8 cellular contexts compared by ENCODE assay signal in genomic region chr10:61943699-61944444, GRCh38. TPM values are rescaled to one million over a fixed set of nuclear protein-coding genes. Genes with fewer than 3 reads are reported as not detected.
A peak's percentile ranks its signal among the peaks of the same experiment; 100 is the strongest.
DNase-seq lines count a peak whose midpoint lies in the region; ATAC-seq, FAIRE-seq and TF ChIP-seq lines count a peak whose summit lies in the region.

No MANE protein-coding gene starts in this region.

- H3K4me1 Mint-ChIP-seq in IgD-negative memory B cell (peaks cover 32 to 50% (median 36%) of the 10 kb centered on the region in 3 donors), type B pancreatic cell (ENCODE audit: unreplicated experiment) (peaks cover 24% of the 10 kb centered on the region)

- POLR2A ChIA-PET in GM12878 (lab: Charles Lee), result interaction anchor here (0.6 to 2.1 kb wide), 4 partner anchors 20 to 1585 kb away, joined by 4 to 7 read pairs (median 6); no protein-coding TSS in a partner anchor

- no peak overlapping the region for H2AFZ ChIP-seq in GM12878 (ENCODE audit: control insufficient read depth, low read depth, low read length)

- H3K27ac ChIP-seq in C4-2B (no peak overlapping the region), GM12878 (ENCODE audit: control insufficient read depth, insufficient read depth) (peak overlapping the region; percentile 97)

- peak in 1 of 2 experiments; percentile 63; a peak in 1 of 4 replicates for TF ChIP-seq EP300 in GM12878 (IDR thresholded peaks at IDR 0.05; ENCODE audit: borderline replicate concordance in 1 of 2, control insufficient read depth in 1 of 2, low read depth in 2 of 2, low read length in 2 of 2)

- H3K79me2 ChIP-seq in GM12878 (ENCODE audit: control insufficient read depth, insufficient read depth, low read length), result peaks cover 45% of the 10 kb centered on the region

- no peaks in the 10 kb centered on the region; the same call in 1 of the 3 replicates for H3K9me3 ChIP-seq in GM12878 (replicated peaks; ENCODE audit: control insufficient read depth, insufficient read depth, low read length)

- TF ChIP-seq CTCF in C4-2B (conservative IDR thresholded peaks at IDR 0.05) (peak; percentile 36; the same call in 1 of the 2 replicates), GM12878 (IDR thresholded peaks at IDR 0.05 in 2 of 3, conservative IDR thresholded peaks at IDR 0.05 in 1 of 3; ENCODE audit: control insufficient read depth in 2 of 3, extremely low read depth in 1 of 3, insufficient read depth in 1 of 3, low read depth in 3 of 3, low read length in 3 of 3) (peak in 1 of 3 experiments; percentile 11; a peak in 1 of 6 replicates), type B pancreatic cell (conservative IDR thresholded peaks at IDR 0.05) (peak; percentile 26)

- BruUV-seq in GM12878 (replicated peaks; lab: Mats Ljungman, UMichigan), result TSS peak; percentile 1

- TF ChIP-seq RAD21 in GM12878 (IDR thresholded peaks at IDR 0.05; ENCODE audit: insufficient read depth, low read depth, low read length), result peak; percentile 42; the same call in 1 of the 2 replicates

- RAD21 ChIA-PET in GM12878 (lab: Charles Lee; ENCODE audit: unreplicated experiment), result interaction anchor here (1.3 to 9.0 kb wide), 4 partner anchors 19 to 45 kb away, joined by 3 to 68 read pairs (median 12); partner anchors contain the start of gene ARID5B

- TF ChIP-seq POLR2A in GM12878 (IDR thresholded peaks at IDR 0.05; ENCODE audit: low read depth, low read length), result no peak

- H3K4me3 Mint-ChIP-seq in IgD-negative memory B cell (peak overlapping the region; percentile 60 to 91 (median 74)), type B pancreatic cell (peak overlapping the region; percentile 65)

- no peaks in the 10 kb centered on the region for H3K27me3 ChIP-seq in GM12878 (replicated peaks in 1 of 2; ENCODE audit: control insufficient read depth in 2 of 2, insufficient read depth in 2 of 2, low read length in 1 of 2)

- intact Hi-C loops in GM12878 (cut with micrococcal nuclease; ENCODE audit: unreplicated experiment) (loop anchor here (1.0 to 5.0 kb wide), 5 partner anchors 15 to 301 kb away; no protein-coding TSS in a partner anchor), left colon (cut with DNase I, micrococcal nuclease) (no loop called here), posterior cingulate gyrus (cut with DNase I) (no loop called here)

- in situ Hi-C loops in GM12878 (cut with MboI), result loop anchor here (5.0 kb wide), 1 partner anchor 42 kb away; the partner anchor contains the start of gene ARID5B

- no peaks in the 10 kb centered on the region for H4K20me1 ChIP-seq in GM12878 (ENCODE audit: control insufficient read depth, insufficient read depth)

- 0 out of 2 replicates have a peak overlapping the region, but pooled peaks have one; percentile 53 for H3K4me3 ChIP-seq in GM12878

- peaks cover 51% of the 10 kb centered on the region for H3K4me1 ChIP-seq in GM12878 (ENCODE audit: control insufficient read depth, insufficient read depth, low read length)

- ATAC-seq in GM19463 (IDR thresholded peaks at IDR 0.05; ENCODE audit: unreplicated experiment) (peak; percentile 37), GM12878 (peak; percentile 73), left colon (peak; percentile 58)

- H3K27me3 Mint-ChIP-seq in IgD-negative memory B cell (no peaks in the 10 kb centered on the region), type B pancreatic cell (no peaks in the 10 kb centered on the region)

- CTCF ChIA-PET in GM12878 (lab: Yijun Ruan, JAX), result interaction anchor here (0.6 to 2.9 kb wide), 8 partner anchors 12 to 47 kb away, joined by 3 to 9 read pairs (median 3); partner anchors contain the start of gene ARID5B

- peak overlapping the region; percentile 90 for H3K4me2 ChIP-seq in GM12878 (ENCODE audit: control insufficient read depth, insufficient read depth)

- peaks cover 8% of the 10 kb centered on the region for H3K36me3 Mint-ChIP-seq in IgD-negative memory B cell
- peaks cover 20% of the 10 kb centered on the region for H3K36me3 Mint-ChIP-seq in type B pancreatic cell

- SMC1A ChIA-PET in GM12878 (lab: Charles Lee; ENCODE audit: uncharacterized antibody, unreplicated experiment), result interaction anchor here (0.7 to 3.9 kb wide), 17 partner anchors 9 to 96 kb away, joined by 3 to 31 read pairs (median 5); partner anchors contain the start of gene ARID5B

- DNase-seq in GM12878 (ENCODE audit: low read depth, low spot score) (no peak), left colon (no peak), type B pancreatic cell (ENCODE audit: extremely low spot score, unreplicated experiment) (no peak), NOMO-1 (lab: John Stamatoyannopoulos, UW; ENCODE audit: unreplicated experiment in 2 of 2) (no peak), posterior cingulate gyrus (no peak)

- peaks cover 0 to 34% of the 10 kb centered on the region in 2 experiments; a peak in 1 of 4 replicates for H3K36me3 ChIP-seq in GM12878 (ENCODE audit: control insufficient read depth in 2 of 2, insufficient read depth in 2 of 2, low read length in 1 of 2)

- no peaks in the 10 kb centered on the region for H3K9me3 Mint-ChIP-seq in IgD-negative memory B cell
- no peaks in the 10 kb centered on the region for H3K9me3 Mint-ChIP-seq in type B pancreatic cell

- H3K27ac Mint-ChIP-seq in IgD-negative memory B cell, result peak overlapping the region; percentile 76 to 97 (median 95)
- peak overlapping the region; percentile 94 for H3K27ac Mint-ChIP-seq in type B pancreatic cell

- H3K9ac ChIP-seq in GM12878 (ENCODE audit: control insufficient read depth, insufficient read depth, low read length), result peak overlapping the region; percentile 66

- FAIRE-seq in GM12878 (lab: Jason Lieb, UNC), result no peak

TF ChIP-seq in GM12878, 131 proteins besides CTCF, POLR2A, EP300 and RAD21 (continues in another document):
- TF ChIP-seq ZNF24 (IDR thresholded peaks at IDR 0.05), result peak; percentile 77; the same call in 1 of the 2 replicates
- TF ChIP-seq USF1 (IDR thresholded peaks at IDR 0.05; ENCODE audit: borderline replicate concordance, extremely low read length, insufficient read depth, low read depth, low read length), result no peak
- peak; percentile 84 for TF ChIP-seq ATF2 (IDR thresholded peaks at IDR 0.05; ENCODE audit: low read length)
- TF ChIP-seq TAF1 (IDR thresholded peaks at IDR 0.05; ENCODE audit: borderline replicate concordance, low read depth, low read length), result no peak
- no peak for TF ChIP-seq PAX8 (IDR thresholded peaks at IDR 0.05)
- peak; percentile 78; the same call in 1 of the 2 replicates for TF ChIP-seq STAT3 (IDR thresholded peaks at IDR 0.05; ENCODE audit: low read depth, low read length)
- TF ChIP-seq RELB (IDR thresholded peaks at IDR 0.05; ENCODE audit: low read depth), result 0 out of 2 replicates have a peak, but pooled peaks have one; percentile 7
- peak; percentile 31; the same call in 1 of the 2 replicates for TF ChIP-seq BCL11A (IDR thresholded peaks at IDR 0.05; ENCODE audit: low read depth, low read length)
- TF ChIP-seq SPI1 (IDR thresholded peaks at IDR 0.05; ENCODE audit: borderline replicate concordance, insufficient read depth, low read depth, low read length), result peak; percentile 17; the same call in 1 of the 2 replicates

RNA-seq across cellular contexts. Expression of gene ARID5B, which starts 42.4 kb away (rescaled TPM):
- 154 TPM for polyA plus RNA-seq in IgD-negative memory B cell
- total RNA-seq in GM12878 (2013; cell fraction: nucleolus; rRNA removed), result 7.5 and 9.3 TPM in 2 replicates
- 5.8 and 6.9 TPM in 2 replicates for total RNA-seq in GM12878 (2014; rRNA removed)
- total RNA-seq in GM12878 (2014; rRNA removed; fragmentation: Illumina TruSeq; extraction: Trizol), result 6.4 and 7.1 TPM in 2 replicates
- total RNA-seq in GM12878 (2021), result 7.4 and 7.5 TPM in 2 replicates
- polyA plus RNA-seq in GM12878 (2011; ENCODE audit: low read depth), result 6.7 TPM
- polyA plus RNA-seq in GM12878 (2011; rRNA removed), result 2.4 and 2.8 TPM in 2 replicates
- polyA plus RNA-seq in GM12878 (2011; cell fraction: cytosol; rRNA removed), result 2.0 and 2.3 TPM in 2 replicates
- 3.7 and 5.0 TPM in 2 replicates for polyA plus RNA-seq in GM12878 (2011; cell fraction: nucleus; rRNA removed)
- polyA plus RNA-seq in GM12878 (2012), result 11.6 and 12.8 TPM in 2 replicates
- 3.7 and 4.1 TPM in 2 replicates for polyA plus RNA-seq in GM12878 (2014; fragmentation: Illumina TruSeq; extraction: Trizol)
- polyA plus RNA-seq in GM12878 (2014; fragmentation: Nextera tagmentation; extraction: Ambion mirVana), result 1 to 10 TPM; 3.4 to 8.5 TPM
- polyA plus RNA-seq in GM12878 (2014; rRNA removed), result 2.7 and 3.2 TPM in 2 replicates
- polyA plus RNA-seq in GM12878 (2016; fragmentation: Nextera tagmentation; extraction: Ambion mirVana), result 1 to 10 TPM; 6.7 to 7.1 TPM
- polyA minus RNA-seq in GM12878 (2011; rRNA and poly(A)+ RNA removed), result 14.8 and 17.5 TPM in 2 replicates
- polyA minus RNA-seq in GM12878 (2011; cell fraction: cytosol; rRNA and poly(A)+ RNA removed), result 2.5 and 3.7 TPM in 2 replicates
- 16.8 and 33.0 TPM in 2 replicates for polyA minus RNA-seq in GM12878 (2011; cell fraction: nucleus; rRNA and poly(A)+ RNA removed)
- total RNA-seq in left colon, result 10 to 100 TPM; 20.0 to 20.5 TPM
- 36.9 and 55.2 TPM in 2 replicates for total RNA-seq in type B pancreatic cell (ENCODE audit: low replicate concordance)
